8 cellular contexts compared by ENCODE assay signal in the genomic region with DNA sequence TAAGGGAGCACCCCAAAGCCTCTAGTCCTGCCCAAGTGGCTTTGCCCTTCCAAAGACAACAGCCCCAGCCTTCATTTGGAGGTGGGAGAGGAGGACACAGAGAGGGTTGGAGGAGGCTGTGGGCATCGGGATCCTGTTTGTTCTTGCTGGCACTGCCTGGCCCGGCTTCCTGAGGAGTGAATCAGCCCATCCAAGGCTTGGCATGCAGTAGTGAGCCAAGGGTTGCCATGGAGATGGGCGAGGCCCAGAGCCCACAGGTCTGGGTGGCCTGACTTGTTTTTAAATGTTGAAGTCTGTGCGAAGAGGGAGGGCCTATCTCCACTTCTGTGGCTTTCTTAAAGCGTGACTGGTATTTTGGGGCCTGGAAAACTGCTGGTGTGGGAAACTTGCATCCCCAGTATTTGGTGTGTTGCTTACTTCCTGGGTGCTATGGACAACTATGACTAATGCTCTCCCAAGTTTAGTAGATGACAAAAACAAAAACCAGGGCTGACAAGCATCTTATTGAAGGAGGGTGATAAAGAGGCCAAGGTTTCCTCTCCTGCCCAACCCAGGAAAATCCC. TPM values are rescaled to one million over a fixed set of nuclear protein-coding genes. Genes with fewer than 3 reads are reported as not detected.
DNase-seq lines count a peak whose midpoint lies in the region; ATAC-seq and TF ChIP-seq lines count a peak whose summit lies in the region.

No MANE protein-coding gene starts in this region.

- H3K36me3 ChIP-seq in adipocyte (ENCODE audit: control insufficient read depth, insufficient read depth, low read length, severe bottlenecking) (no peaks in the 10 kb centered on the region), hepatocyte (replicated peaks; ENCODE audit: insufficient read depth, low read depth) (no peaks in the 10 kb centered on the region), skeletal muscle tissue (ENCODE audit: control insufficient read depth in 3 of 3, insufficient read depth in 3 of 3, low read length in 3 of 3) (peaks cover 0 to 2% (median 0%) of the 10 kb centered on the region in 3 donors)

- H2AFZ ChIP-seq in hepatocyte, result no peak overlapping the region

- no peaks in the 10 kb centered on the region for H4K20me1 ChIP-seq in hepatocyte (ENCODE audit: insufficient read depth, poor library complexity, severe bottlenecking)

- DNase-seq in HT-29 (ENCODE audit: low spot score) (peak; percentile 99), adipocyte (ENCODE audit: low read depth) (peak; percentile 94), hepatocyte (ENCODE audit: low spot score) (peak; percentile 81), NCI-H2227 (lab: John Stamatoyannopoulos, UW; ENCODE audit: unreplicated experiment) (no peak), NCI-H1930 (lab: John Stamatoyannopoulos, UW) (no peak)

- ATAC-seq in GM21515 (IDR thresholded peaks at IDR 0.05; ENCODE audit: unreplicated experiment) (no peak), GM18858 (IDR thresholded peaks at IDR 0.05; ENCODE audit: unreplicated experiment) (no peak)

- H3K27ac ChIP-seq in hepatocyte (peak overlapping the region; percentile 74), skeletal muscle tissue (ENCODE audit: low read depth, low read length) (peak overlapping the region; percentile 17)

- no peaks in the 10 kb centered on the region for H3K9me2 ChIP-seq in hepatocyte (replicated peaks; ENCODE audit: insufficient read depth)

- no peaks in the 10 kb centered on the region for H3K9me3 ChIP-seq in adipocyte (ENCODE audit: control insufficient read depth, low read length)
- no peaks in the 10 kb centered on the region for H3K9me3 ChIP-seq in hepatocyte (ENCODE audit: low read depth)
- no peaks in the 10 kb centered on the region for H3K9me3 ChIP-seq in skeletal muscle tissue (ENCODE audit: control insufficient read depth in 3 of 3, low read length in 3 of 3)

- peak overlapping the region; percentile 6 for H3K4me2 ChIP-seq in hepatocyte

- peaks cover 60% of the 10 kb centered on the region for H3K79me2 ChIP-seq in hepatocyte

- 60% methylated on average over 5 of the region's 5 CpGs for WGBS in hepatocyte (ENCODE audit: low lambda C conversion rate, missing lambda C conversion rate)

- no peak for TF ChIP-seq CTCF in hepatocyte (IDR thresholded peaks at IDR 0.05; ENCODE audit: poor library complexity)

- H3K27me3 ChIP-seq in adipocyte (replicated peaks; ENCODE audit: control insufficient read depth, insufficient read depth, low read length) (no peaks in the 10 kb centered on the region), hepatocyte (no peaks in the 10 kb centered on the region), skeletal muscle tissue (ENCODE audit: control insufficient read depth in 3 of 3, insufficient read depth in 3 of 3, low read length in 3 of 3) (no peaks in the 10 kb centered on the region)

- H3K4me3 ChIP-seq in adipocyte (ENCODE audit: low read length) (no peak overlapping the region), hepatocyte (no peak overlapping the region), skeletal muscle tissue (ENCODE audit: low read length in 3 of 3) (peak overlapping the region in 1 of 3 donors; percentile 30)

- peaks cover 18% of the 10 kb centered on the region for H3K4me1 ChIP-seq in adipocyte (ENCODE audit: control insufficient read depth, insufficient read depth, low read length)
- H3K4me1 ChIP-seq in hepatocyte (ENCODE audit: insufficient read depth), result peaks cover 30% of the 10 kb centered on the region
- peaks cover 20 to 34% (median 26%) of the 10 kb centered on the region in 3 donors for H3K4me1 ChIP-seq in skeletal muscle tissue (ENCODE audit: control insufficient read depth in 3 of 3, insufficient read depth in 3 of 3, low read length in 3 of 3)

- no peak overlapping the region for H3K9ac ChIP-seq in adipocyte (ENCODE audit: low read length)
- peak overlapping the region in 1 of 3 donors; percentile 47 for H3K9ac ChIP-seq in skeletal muscle tissue (ENCODE audit: low read depth in 1 of 3, low read length in 3 of 3)

RNA-seq across cellular contexts. Expression of a gene that starts 15.8 kb away (rescaled TPM):
- total RNA-seq in HT-29 (2014; rRNA removed; shearing (Covaris generic)), result 164 and 169 TPM in 2 replicates
- total RNA-seq in hepatocyte (117 and 139 TPM in 2 replicates), skeletal muscle tissue (62.6 TPM)
- polyA plus RNA-seq in hepatocyte, result 166 and 188 TPM in 2 replicates

Comparison
In these comparisons a context has a peak if more than half of its experiments do, and no peak if none do; other contexts are left out.
1. DNase-seq: peak in HT-29 (single experiment), adipocyte (single experiment) and hepatocyte (single experiment); none in NCI-H2227 (single experiment) and NCI-H1930 (0 of 2).